Comparison of ENCODE assay signal across 1 cellular context in genomic region chr7:92643821-92644220, GRCh38.
TF ChIP-seq lines count a peak whose summit lies in the region.

No MANE protein-coding gene starts in this region.

TF ChIP-seq in IMR-90, 13 proteins besides CTCF, POLR2A, EP300 and RAD21 (continued from another document):
- TF ChIP-seq USF2 (IDR thresholded peaks at IDR 0.05; ENCODE audit: low read depth, low read length) = no peak
- no peak for TF ChIP-seq CHD1 (IDR thresholded peaks at IDR 0.05; ENCODE audit: low read depth, low read length)
- TF ChIP-seq MAFK (IDR thresholded peaks at IDR 0.05; ENCODE audit: low read depth, low read length) = no peak
- no peak for TF ChIP-seq NFE2L2 (IDR thresholded peaks at IDR 0.05; ENCODE audit: low read depth, low read length)
- no peak for TF ChIP-seq RFX5 (IDR thresholded peaks at IDR 0.05; ENCODE audit: low read depth, low read length)
- TF ChIP-seq CEBPB (IDR thresholded peaks at IDR 0.05; ENCODE audit: low read depth, low read length) = no peak
- TF ChIP-seq, protein P1, sequence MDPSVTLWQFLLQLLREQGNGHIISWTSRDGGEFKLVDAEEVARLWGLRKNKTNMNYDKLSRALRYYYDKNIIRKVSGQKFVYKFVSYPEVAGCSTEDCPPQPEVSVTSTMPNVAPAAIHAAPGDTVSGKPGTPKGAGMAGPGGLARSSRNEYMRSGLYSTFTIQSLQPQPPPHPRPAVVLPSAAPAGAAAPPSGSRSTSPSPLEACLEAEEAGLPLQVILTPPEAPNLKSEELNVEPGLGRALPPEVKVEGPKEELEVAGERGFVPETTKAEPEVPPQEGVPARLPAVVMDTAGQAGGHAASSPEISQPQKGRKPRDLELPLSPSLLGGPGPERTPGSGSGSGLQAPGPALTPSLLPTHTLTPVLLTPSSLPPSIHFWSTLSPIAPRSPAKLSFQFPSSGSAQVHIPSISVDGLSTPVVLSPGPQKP (IDR thresholded peaks at IDR 0.05; ENCODE audit: borderline replicate concordance, low read depth, low read length) = no peak
- no peak for TF ChIP-seq FOS (IDR thresholded peaks at IDR 0.05; ENCODE audit: low read depth, low read length)
